25 cellular contexts compared by ENCODE assay signal in genomic region chr13:64758520-64758919, GRCh38.
DNase-seq lines count a peak whose midpoint lies in the region; ATAC-seq, FAIRE-seq and TF ChIP-seq lines count a peak whose summit lies in the region.
"Had no signal": no experiment of that assay in that cellular context is flagged by ENCODE, and none has a peak within 500 bp of the region (broad histone marks: within the 10 kb centered on the region; RNA-seq: fewer than 3 reads in every experiment).

No MANE protein-coding gene starts in this region.

- H3K79me2 ChIP-seq in mammary epithelial cell (ENCODE audit: insufficient read depth, low read length) (no peaks in the 10 kb centered on the region), astrocyte (ENCODE audit: insufficient read depth, low read length) (no peaks in the 10 kb centered on the region)

- dilution Hi-C loops in mammary epithelial cell (cut with HindIII; ENCODE audit: low sequenced_read_pairs): no loop called here

- no peak overlapping the region for H3K9ac ChIP-seq in mammary epithelial cell (ENCODE audit: insufficient read depth, low read length)
- no peak overlapping the region for H3K9ac ChIP-seq in astrocyte (ENCODE audit: low read length)

- in situ Hi-C loops in mammary epithelial cell (cut with MboI; ENCODE audit: low sequenced_read_pairs in 2 of 2): no loop called here

- no peaks in the 10 kb centered on the region for H3K9me3 ChIP-seq in mammary epithelial cell (replicated peaks; ENCODE audit: insufficient read depth, low read length)
- H3K9me3 ChIP-seq in astrocyte (ENCODE audit: insufficient read depth, low read depth, low read length): no peaks in the 10 kb centered on the region
- H3K9me3 ChIP-seq: gastroesophageal sphincter, neutrophil, stomach, upper lobe of left lung had no signal

- H2AFZ ChIP-seq in mammary epithelial cell (ENCODE audit: low read depth, low read length) (peak overlapping the region; percentile 16), astrocyte (ENCODE audit: low read depth, low read length) (no peak overlapping the region)

- TF ChIP-seq CTCF in mammary epithelial cell (conservative IDR thresholded peaks at IDR 0.05 in 1 of 2, IDR thresholded peaks at IDR 0.05 in 1 of 2; ENCODE audit: extremely low read depth in 1 of 2, insufficient read depth in 1 of 2, low read depth in 1 of 2, low read length in 2 of 2): no peak
- TF ChIP-seq CTCF in MCF 10A (IDR thresholded peaks at IDR 0.05; ENCODE audit: unreplicated experiment): no peak
- TF ChIP-seq CTCF in astrocyte (IDR thresholded peaks at IDR 0.05; ENCODE audit: insufficient read depth, low read depth, low read length): no peak

- H3K9me3 Mint-ChIP-seq in MCF 10A (ENCODE audit: unreplicated experiment) (no peaks in the 10 kb centered on the region), astrocyte (ENCODE audit: unreplicated experiment) (no peaks in the 10 kb centered on the region)
- peaks cover 20% of the 10 kb centered on the region for H3K9me3 Mint-ChIP-seq in stimulated activated effector memory CD8-positive, alpha-beta T cell treated with anti-CD3 and anti-CD28 coated beads, Interleukin-12 subunit alpha, Interleukin-12 subunit beta, amount 100 ng/mL, for 72 hours

- CTCF ChIA-PET in mammary epithelial cell (lab: Charles Lee; ENCODE audit: low non-redundant PET) (no interaction called here), MCF 10A (lab: Yijun Ruan, JAX) (interaction anchor here (0.5 to 0.7 kb wide), 3 partner anchors 26 to 198 kb away, joined by 3 to 5 read pairs (median 3); no protein-coding TSS in a partner anchor)

- H3K27me3 ChIP-seq in mammary epithelial cell (ENCODE audit: insufficient read depth, low read length): no peaks in the 10 kb centered on the region
- no peaks in the 10 kb centered on the region for H3K27me3 ChIP-seq in astrocyte (ENCODE audit: insufficient read depth, low read length)
- H3K27me3 ChIP-seq: gastroesophageal sphincter, neutrophil, stomach, upper lobe of left lung had no signal

- H3K27ac ChIP-seq in mammary epithelial cell (ENCODE audit: insufficient read depth, low read depth, low read length) (no peak overlapping the region), astrocyte (ENCODE audit: low read depth, low read length) (no peak overlapping the region)
- H3K27ac ChIP-seq: 22Rv1, gastroesophageal sphincter, neutrophil, stomach, upper lobe of left lung, WERI-Rb-1 had no signal

- H3K4me1 Mint-ChIP-seq in MCF 10A (ENCODE audit: insufficient read depth, unreplicated experiment) (peaks cover 4% of the 10 kb centered on the region), astrocyte (ENCODE audit: low read depth, unreplicated experiment) (no peaks in the 10 kb centered on the region)
- H3K4me1 Mint-ChIP-seq in stimulated activated effector memory CD8-positive, alpha-beta T cell treated with anti-CD3 and anti-CD28 coated beads, Interleukin-12 subunit alpha, Interleukin-12 subunit beta, amount 100 ng/mL, for 72 hours: no peaks in the 10 kb centered on the region
- H3K4me1 Mint-ChIP-seq: activated naive CD4-positive, alpha-beta T cell treated with anti-CD3 and anti-CD28 coated beads, Interleukin-2, amount 50 U/mL, for 24 hours had no signal

- H3K4me3 ChIP-seq in mammary epithelial cell (replicated peaks in 1 of 3; ENCODE audit: insufficient read depth in 1 of 3, low read depth in 2 of 3, low read length in 3 of 3) (no peak overlapping the region), astrocyte (ENCODE audit: insufficient read depth, low read depth, low read length) (no peak overlapping the region)
- H3K4me3 ChIP-seq: gastroesophageal sphincter, stomach, upper lobe of left lung had no signal

- peaks cover 4% of the 10 kb centered on the region for H3K4me1 ChIP-seq in mammary epithelial cell (ENCODE audit: insufficient read depth, low read length)
- H3K4me1 ChIP-seq in astrocyte (ENCODE audit: insufficient read depth, low read length): no peaks in the 10 kb centered on the region
- H3K4me1 ChIP-seq: gastroesophageal sphincter, stomach, upper lobe of left lung had no signal

- H3K4me2 ChIP-seq in mammary epithelial cell (ENCODE audit: insufficient read depth, low read depth, low read length) (no peak overlapping the region), astrocyte (ENCODE audit: low read length) (no peak overlapping the region)

- H4K20me1 ChIP-seq in mammary epithelial cell (ENCODE audit: insufficient read depth, low read length) (no peaks in the 10 kb centered on the region), astrocyte (ENCODE audit: insufficient read depth, low read length) (no peaks in the 10 kb centered on the region)

- H3K27ac Mint-ChIP-seq in MCF 10A (ENCODE audit: low read depth, unreplicated experiment): no peak overlapping the region
- no peak overlapping the region for H3K27ac Mint-ChIP-seq in astrocyte (ENCODE audit: unreplicated experiment)
- no peak overlapping the region for H3K27ac Mint-ChIP-seq in stimulated activated effector memory CD8-positive, alpha-beta T cell treated with anti-CD3 and anti-CD28 coated beads, Interleukin-12 subunit alpha, Interleukin-12 subunit beta, amount 100 ng/mL, for 72 hours
- H3K27ac Mint-ChIP-seq: activated naive CD4-positive, alpha-beta T cell treated with anti-CD3 and anti-CD28 coated beads, Interleukin-2, amount 50 U/mL, for 24 hours; activated T-helper 1 cell treated with anti-CD3 and anti-CD28 coated beads, Interleukin-12 subunit alpha, Interleukin-12 subunit beta, Interleukin-2, Interleukin-4 antibody, amounts not matched to agents 30 ng/mL and 10 ng/mL and 1 ng/mL, durations not matched to agents 14 hours and 24 hours and 36 hours; progenitor cell of endocrine pancreas had no signal

- no peaks in the 10 kb centered on the region for H3K36me3 ChIP-seq in mammary epithelial cell (ENCODE audit: insufficient read depth, low read length)
- no peaks in the 10 kb centered on the region for H3K36me3 ChIP-seq in astrocyte (ENCODE audit: insufficient read depth, low read length)
- H3K36me3 ChIP-seq: gastroesophageal sphincter, neutrophil, stomach, upper lobe of left lung, WERI-Rb-1 had no signal

- DNase-seq in mammary epithelial cell (no peak), MCF 10A (ENCODE audit: unreplicated experiment) (no peak), astrocyte (ENCODE audit: low read depth) (peak; percentile 39), iPS DF 19.7 (ENCODE audit: low read depth, low spot score) (peak; percentile 84), NCI-H187 treated with DMSO at 0.1 percent for 48 hours (lab: John Stamatoyannopoulos, UW) (no peak)
- no peak for DNase-seq in stimulated activated effector memory CD8-positive, alpha-beta T cell treated with anti-CD3 and anti-CD28 coated beads, Interleukin-12 subunit alpha, Interleukin-12 subunit beta, amount 100 ng/mL, for 72 hours (ENCODE audit: low spot score in 2 of 2)
- no peak for DNase-seq in activated CD4-positive, CD25-positive, alpha-beta regulatory T cell treated with anti-CD3 and anti-CD28 coated beads, Interleukin-2, amount 50 U/mL, for 72 hours
- DNase-seq: activated CD4-positive, alpha-beta T cell treated with anti-CD3 and anti-CD28 coated beads, Interleukin-2, amount 50 U/mL, for 4 hours; AML-193; DMS53; GF-D8; NCI-H1092 treated with DMSO at 0.1 percent for 48 hours; stomach; T-helper 9 cell; upper lobe of left lung; WERI-Rb-1 had no signal

- POLR2A ChIA-PET in MCF 10A (lab: Yijun Ruan, JAX): interaction anchor here (1.1 kb wide), 1 partner anchor 10 kb away, joined by 3 read pairs; no protein-coding TSS in a partner anchor

- no peak for FAIRE-seq in astrocyte (lab: Jason Lieb, UNC)

- BruUV-seq in mammary epithelial cell (replicated peaks; lab: Mats Ljungman, UMichigan): no TSS peak
- no TSS peak for BruUV-seq in MCF 10A (replicated peaks; lab: Mats Ljungman, UMichigan)

- no peaks in the 10 kb centered on the region for H3K36me3 Mint-ChIP-seq in MCF 10A (ENCODE audit: insufficient read depth, unreplicated experiment)
- no peaks in the 10 kb centered on the region for H3K36me3 Mint-ChIP-seq in astrocyte (ENCODE audit: low read depth, unreplicated experiment)
- H3K36me3 Mint-ChIP-seq in stimulated activated effector memory CD8-positive, alpha-beta T cell treated with anti-CD3 and anti-CD28 coated beads, Interleukin-12 subunit alpha, Interleukin-12 subunit beta, amount 100 ng/mL, for 72 hours: no peaks in the 10 kb centered on the region
- H3K36me3 Mint-ChIP-seq: activated naive CD4-positive, alpha-beta T cell treated with anti-CD3 and anti-CD28 coated beads, Interleukin-2, amount 50 U/mL, for 24 hours had no signal

- intact Hi-C loops in mammary epithelial cell (cut with micrococcal nuclease): no loop called here
- intact Hi-C loops in MCF 10A (cut with micrococcal nuclease): no loop called here

- no peak overlapping the region for H3K4me3 Mint-ChIP-seq in MCF 10A (ENCODE audit: unreplicated experiment)
- H3K4me3 Mint-ChIP-seq in astrocyte (ENCODE audit: unreplicated experiment): no peak overlapping the region
- H3K4me3 Mint-ChIP-seq in stimulated activated effector memory CD8-positive, alpha-beta T cell treated with anti-CD3 and anti-CD28 coated beads, Interleukin-12 subunit alpha, Interleukin-12 subunit beta, amount 100 ng/mL, for 72 hours: no peak overlapping the region
- H3K4me3 Mint-ChIP-seq: activated naive CD4-positive, alpha-beta T cell treated with anti-CD3 and anti-CD28 coated beads, Interleukin-2, amount 50 U/mL, for 24 hours; activated T-helper 1 cell treated with anti-CD3 and anti-CD28 coated beads, Interleukin-12 subunit alpha, Interleukin-12 subunit beta, Interleukin-2, Interleukin-4 antibody, amounts not matched to agents 30 ng/mL and 10 ng/mL and 1 ng/mL, durations not matched to agents 14 hours and 24 hours and 36 hours had no signal

- ATAC-seq in stimulated activated effector memory CD8-positive, alpha-beta T cell treated with anti-CD3 and anti-CD28 coated beads, Interleukin-12 subunit alpha, Interleukin-12 subunit beta, amount 100 ng/mL, for 72 hours: no peak
- no peak for ATAC-seq in HG02678 (IDR thresholded peaks at IDR 0.05; ENCODE audit: unreplicated experiment)
- ATAC-seq: gastroesophageal sphincter, HCT116, Right ventricle myocardium inferior had no signal

- no peaks in the 10 kb centered on the region for H3K27me3 Mint-ChIP-seq in MCF 10A (ENCODE audit: insufficient read depth, unreplicated experiment)
- H3K27me3 Mint-ChIP-seq in astrocyte (ENCODE audit: low read depth, unreplicated experiment): no peaks in the 10 kb centered on the region
- H3K27me3 Mint-ChIP-seq: activated naive CD4-positive, alpha-beta T cell treated with anti-CD3 and anti-CD28 coated beads, Interleukin-2, amount 50 U/mL, for 24 hours; progenitor cell of endocrine pancreas had no signal

Comparison
In these comparisons a context has a peak if more than half of its experiments do, and no peak if none do; other contexts are left out.
1. DNase-seq: peak in astrocyte (single experiment) and iPS DF 19.7 (single experiment); none in mammary epithelial cell (single experiment), MCF 10A (single experiment), stimulated activated effector memory CD8-positive, alpha-beta T cell treated with anti-CD3 and anti-CD28 coated beads, Interleukin-12 subunit alpha, Interleukin-12 subunit beta, amount 100 ng/mL, for 72 hours (0 of 2), NCI-H187 treated with DMSO at 0.1 percent for 48 hours (single experiment) and activated CD4-positive, CD25-positive, alpha-beta regulatory T cell treated with anti-CD3 and anti-CD28 coated beads, Interleukin-2, amount 50 U/mL, for 72 hours (single experiment).